ENCODE assay signal across 9 cellular contexts in genomic region chr9:91425270-91425669, GRCh38. TPM values are rescaled to one million over a fixed set of nuclear protein-coding genes. Genes with fewer than 3 reads are reported as not detected.
DNase-seq lines count a peak whose midpoint lies in the region; ATAC-seq and TF ChIP-seq lines count a peak whose summit lies in the region.
"Had no signal": no experiment of that assay in that cellular context is flagged by ENCODE, and none has a peak within 500 bp of the region (broad histone marks: within the 10 kb centered on the region; RNA-seq: fewer than 3 reads in every experiment).

No MANE protein-coding gene starts in this region.

- H3K4me3 ChIP-seq in BLaER1 treated with 17β-estradiol and CSF1 and Interleukin-3, amounts not matched to agents 10 nM and 100 nM: peak overlapping the region; percentile 74 to 92 (median 87); a peak in 18 of 20 replicates
- H3K4me3 ChIP-seq in endocrine pancreas (ENCODE audit: control insufficient read depth, insufficient read depth, low read length): peak overlapping the region; percentile 15
- peak overlapping the region; percentile 83 for H3K4me3 ChIP-seq in osteoblast (ENCODE audit: insufficient read depth, low read length)

- no peak for ATAC-seq in GM19035 (IDR thresholded peaks at IDR 0.05; ENCODE audit: unreplicated experiment)

- peak overlapping the region; percentile 91 to 99 (median 97); a peak in 20 of 22 replicates for H3K9ac ChIP-seq in BLaER1 treated with 17β-estradiol and CSF1 and Interleukin-3, amounts not matched to agents 10 nM and 100 nM
- H3K9ac ChIP-seq in endocrine pancreas (ENCODE audit: control insufficient read depth, insufficient read depth, low read length): no peak overlapping the region

- H3K79me2 ChIP-seq in osteoblast (ENCODE audit: insufficient read depth, low read length): peaks cover 29% of the 10 kb centered on the region

- H3K4me2 ChIP-seq in BLaER1 treated with 17β-estradiol and CSF1 and Interleukin-3, amounts not matched to agents 10 nM and 100 nM: peak overlapping the region; percentile 81 to 97 (median 88)
- peak overlapping the region; percentile 85 for H3K4me2 ChIP-seq in osteoblast (ENCODE audit: insufficient read depth, low read length)

- H3K27ac ChIP-seq in BLaER1 treated with 17β-estradiol and CSF1 and Interleukin-3, amounts not matched to agents 10 nM and 100 nM: peak overlapping the region in 10 of 11 experiments; percentile 94 to 99 (median 96); a peak in 20 of 22 replicates
- peak overlapping the region; percentile 89 for H3K27ac ChIP-seq in osteoblast (ENCODE audit: low read depth, low read length)

- no peaks in the 10 kb centered on the region; a peak in 1 of 22 replicates for H3K9me3 ChIP-seq in BLaER1 treated with 17β-estradiol and CSF1 and Interleukin-3, amounts not matched to agents 10 nM and 100 nM (replicated peaks in 1 of 11)
- H3K9me3 ChIP-seq in endocrine pancreas (ENCODE audit: control insufficient read depth, low read length): no peaks in the 10 kb centered on the region
- no peaks in the 10 kb centered on the region for H3K9me3 ChIP-seq in osteoblast (ENCODE audit: low read depth, low read length)

- peaks cover 28 to 62% (median 38%) of the 10 kb centered on the region in 10 experiments for H3K4me1 ChIP-seq in BLaER1 treated with 17β-estradiol and CSF1 and Interleukin-3, amounts not matched to agents 10 nM and 100 nM
- H3K4me1 ChIP-seq in endocrine pancreas (ENCODE audit: control insufficient read depth, insufficient read depth, low read length) (no peaks in the 10 kb centered on the region), osteoblast (ENCODE audit: insufficient read depth, low read length) (peaks cover 41% of the 10 kb centered on the region)

- peaks cover 0 to 11% (median 5%) of the 10 kb centered on the region in 11 experiments; a peak in 8 of 22 replicates for H3K27me3 ChIP-seq in BLaER1 treated with 17β-estradiol and CSF1 and Interleukin-3, amounts not matched to agents 10 nM and 100 nM
- H3K27me3 ChIP-seq in endocrine pancreas (ENCODE audit: control insufficient read depth, insufficient read depth, low read length) (no peaks in the 10 kb centered on the region), osteoblast (ENCODE audit: insufficient read depth, low read length) (no peaks in the 10 kb centered on the region)

- peaks cover 15 to 30% (median 29%) of the 10 kb centered on the region in 11 experiments; a peak in 17 of 22 replicates for H4K20me1 ChIP-seq in BLaER1 treated with 17β-estradiol and CSF1 and Interleukin-3, amounts not matched to agents 10 nM and 100 nM
- H4K20me1 ChIP-seq in osteoblast (ENCODE audit: insufficient read depth, low read length): no peaks in the 10 kb centered on the region

- H3K36me3 ChIP-seq in BLaER1 treated with 17β-estradiol and CSF1 and Interleukin-3, amounts not matched to agents 10 nM and 100 nM: peaks cover 0 to 3% (median 0%) of the 10 kb centered on the region in 11 experiments; a peak in 2 of 22 replicates
- H3K36me3 ChIP-seq in endocrine pancreas (ENCODE audit: control insufficient read depth, insufficient read depth, low read length): no peaks in the 10 kb centered on the region
- H3K36me3 ChIP-seq in osteoblast (ENCODE audit: insufficient read depth, low read length): no peaks in the 10 kb centered on the region

- no peak for TF ChIP-seq CTCF in osteoblast (IDR thresholded peaks at IDR 0.05; ENCODE audit: extremely low read depth, low read depth, low read length)

- no peak overlapping the region for H2AFZ ChIP-seq in osteoblast (ENCODE audit: low read length)

- peak; percentile 44 for DNase-seq in OCI-M1 (lab: John Stamatoyannopoulos, UW)
- no peak for DNase-seq in osteoblast (ENCODE audit: insufficient read length, low spot score, missing footprints)
- no peak for DNase-seq in NK-92 (lab: John Stamatoyannopoulos, UW; ENCODE audit: unreplicated experiment)
- no peak for DNase-seq in NCI-H510A (lab: John Stamatoyannopoulos, UW)
- no peak for DNase-seq in DMS153 (lab: John Stamatoyannopoulos, UW)
- DNase-seq: effector CD4-positive, alpha-beta T cell had no signal

RNA-seq across cellular contexts. Expression of gene NFIL3, which starts 1.6 kb away (rescaled TPM):
- total RNA-seq in osteoblast: 26.1 and 28.3 TPM in 2 replicates

Comparison
In these comparisons a context has a peak if more than half of its experiments do, and no peak if none do; other contexts are left out.
1. H3K4me3 ChIP-seq: peak in every context shown above with its lines; median percentile 87 in BLaER1 treated with 17β-estradiol and CSF1 and Interleukin-3, amounts not matched to agents 10 nM and 100 nM; 83 in osteoblast; 15 in endocrine pancreas.